ENCODE assay signal across 8 cellular contexts in genomic region chr15:53586815-53587214, GRCh38.
DNase-seq lines count a peak whose midpoint lies in the region; ATAC-seq and TF ChIP-seq lines count a peak whose summit lies in the region.

No MANE protein-coding gene starts in this region.

- WGBS in right cardiac atrium: 36% methylated on average over 3 of the region's 3 CpGs
- 23 to 35% methylated on average over 3 of the region's 3 CpGs for WGBS in esophagus squamous epithelium, 2 donors
- 39 to 47% (median 44%) methylated on average over 3 of the region's 3 CpGs for WGBS in ovary, 3 donors

- TF ChIP-seq EP300 in ovary (IDR thresholded peaks at IDR 0.05): no peak

- no peak for TF ChIP-seq CTCF in right atrium auricular region (IDR thresholded peaks at IDR 0.05)
- peak in 3 of 6 experiments; percentile 45 to 58 (median 52) for TF ChIP-seq CTCF in Peyer's patch (IDR thresholded peaks at IDR 0.05)
- no peak for TF ChIP-seq CTCF in esophagus squamous epithelium (IDR thresholded peaks at IDR 0.05)
- TF ChIP-seq CTCF in ovary (IDR thresholded peaks at IDR 0.05): no peak

- no peak overlapping the region for H3K4me3 ChIP-seq in right cardiac atrium (ENCODE audit: low read length)
- H3K4me3 ChIP-seq in right atrium auricular region: no peak overlapping the region
- H3K4me3 ChIP-seq in Peyer's patch: no peak overlapping the region
- H3K4me3 ChIP-seq in esophagus squamous epithelium: no peak overlapping the region
- H3K4me3 ChIP-seq in ovary: no peak overlapping the region

- no peak for ATAC-seq in right cardiac atrium
- peak; percentile 62 for ATAC-seq in HG03039 (IDR thresholded peaks at IDR 0.05; ENCODE audit: unreplicated experiment)
- no peak for ATAC-seq in GM18517 (IDR thresholded peaks at IDR 0.05; ENCODE audit: unreplicated experiment)

- intact Hi-C loops in right cardiac atrium (cut with DNase I) (no loop called here), esophagus squamous epithelium (cut with DNase I) (no loop called here), ovary (cut with DNase I) (no loop called here)

- H3K27me3 ChIP-seq in right cardiac atrium (ENCODE audit: control insufficient read depth, insufficient read depth) (no peaks in the 10 kb centered on the region), right atrium auricular region (no peaks in the 10 kb centered on the region), Peyer's patch (no peaks in the 10 kb centered on the region), esophagus squamous epithelium (no peaks in the 10 kb centered on the region), ovary (no peaks in the 10 kb centered on the region)

- DNase-seq in right cardiac atrium (peak; percentile 14 to 63 (median 36)), right atrium auricular region (ENCODE audit: low spot score) (no peak), Peyer's patch (peak in 2 of 3 donors; percentile 46 to 63), iPS DF 19.7 (ENCODE audit: low read depth, low spot score) (peak; percentile 50), esophagus squamous epithelium (lab: John Stamatoyannopoulos, UW) (no peak), ovary (no peak)

- no peaks in the 10 kb centered on the region for H3K36me3 ChIP-seq in right atrium auricular region
- H3K36me3 ChIP-seq in Peyer's patch: no peaks in the 10 kb centered on the region
- H3K36me3 ChIP-seq in esophagus squamous epithelium: no peaks in the 10 kb centered on the region
- no peaks in the 10 kb centered on the region for H3K36me3 ChIP-seq in ovary

- H3K27ac ChIP-seq in right cardiac atrium (ENCODE audit: low read length) (no peak overlapping the region), right atrium auricular region (no peak overlapping the region), Peyer's patch (no peak overlapping the region), esophagus squamous epithelium (no peak overlapping the region), ovary (no peak overlapping the region)

- no peak for TF ChIP-seq POLR2A in Peyer's patch (IDR thresholded peaks at IDR 0.05)
- no peak for TF ChIP-seq POLR2A in esophagus squamous epithelium (IDR thresholded peaks at IDR 0.05)
- TF ChIP-seq POLR2A in ovary (IDR thresholded peaks at IDR 0.05): no peak

- H3K4me1 ChIP-seq in right cardiac atrium (ENCODE audit: control insufficient read depth, insufficient read depth, low read length) (no peaks in the 10 kb centered on the region), right atrium auricular region (no peaks in the 10 kb centered on the region), Peyer's patch (no peaks in the 10 kb centered on the region), esophagus squamous epithelium (no peaks in the 10 kb centered on the region), ovary (ENCODE audit: insufficient read depth) (no peaks in the 10 kb centered on the region)

- H3K9me3 ChIP-seq in right cardiac atrium (ENCODE audit: control insufficient read depth, low read length): no peaks in the 10 kb centered on the region
- no peaks in the 10 kb centered on the region for H3K9me3 ChIP-seq in right atrium auricular region
- H3K9me3 ChIP-seq in Peyer's patch: no peaks in the 10 kb centered on the region
- H3K9me3 ChIP-seq in esophagus squamous epithelium: no peaks in the 10 kb centered on the region
- no peaks in the 10 kb centered on the region for H3K9me3 ChIP-seq in ovary

Comparison
In these comparisons a context has a peak if more than half of its experiments do, and no peak if none do; other contexts are left out.
1. DNase-seq: peak in right cardiac atrium (3 of 3), Peyer's patch (2 of 3) and iPS DF 19.7 (single experiment); none in right atrium auricular region (single experiment), esophagus squamous epithelium (single experiment) and ovary (0 of 5).